Comparison of ENCODE assay signal across 19 cellular contexts in genomic region chr3:46876313-46877300, GRCh38. TPM values are rescaled to one million over a fixed set of nuclear protein-coding genes. Genes with fewer than 3 reads are reported as not detected.
"Had no signal": no experiment of that assay in that cellular context is flagged by ENCODE, and none has a peak within 500 bp of the region (broad histone marks: within the 10 kb centered on the region; RNA-seq: fewer than 3 reads in every experiment).

No MANE protein-coding gene starts in this region.

- H3K9me3 ChIP-seq: lower lobe of right lung, neutrophil, right lobe of liver, suprapubic skin, upper lobe of left lung had no signal

- H3K4me3 ChIP-seq: lower lobe of right lung, right lobe of liver, suprapubic skin, upper lobe of left lung had no signal

- ATAC-seq: activated CD8-positive, alpha-beta T cell treated with anti-CD3 and anti-CD28 coated beads for 36 hours; activated T-cell treated with anti-CD3 and anti-CD28 coated beads, Interleukin-2, amount 50 U/mL, for 4 hours; esophagus mucosa; lower lobe of right lung; right lobe of liver had no signal

- H3K36me3 ChIP-seq: lower lobe of right lung, neutrophil, right lobe of liver, suprapubic skin, upper lobe of left lung had no signal

- DNase-seq: activated B cell treated with CpG ODN at 0.5 μM for 24 hours; activated CD4-positive, alpha-beta T cell treated with anti-CD3 and anti-CD28 coated beads for 48 hours; activated CD8-positive, alpha-beta T cell treated with anti-CD3 and anti-CD28 coated beads for 36 hours; activated effector memory CD4-positive, alpha-beta T cell treated with Interleukin-2 at 50 U/mL for 16 hours; activated naive CD4-positive, alpha-beta T cell treated with anti-CD3 and anti-CD28 coated beads, Interleukin-2, amount 50 U/mL, for 16 hours; activated T-cell treated with anti-CD3 and anti-CD28 coated beads, Interleukin-2, amount 50 U/mL, for 4 hours; caudate nucleus; hippocampal formation; kidney glomerular epithelial cell; lower lobe of right lung; naive B cell; right lobe of liver had no signal

- H3K27ac ChIP-seq: lower lobe of right lung, neutrophil, right lobe of liver, suprapubic skin, upper lobe of left lung had no signal

- H3K27me3 ChIP-seq: right lobe of liver had no signal

- FAIRE-seq: colon, TTC549 had no signal

RNA-seq across cellular contexts. Expression of gene PTH1R, which starts 0.9 kb away (rescaled TPM):
- total RNA-seq: activated B cell treated with CpG ODN at 0.5 μM for 24 hours; activated CD8-positive, alpha-beta T cell treated with anti-CD3 and anti-CD28 coated beads for 36 hours; activated T-cell treated with anti-CD3 and anti-CD28 coated beads, Interleukin-2, amount 50 U/mL, for 4 hours; T-helper 2 cell treated with Interferon-gamma antibody and Interleukin-4, amounts not matched to agents 100 ng/mL and 5 ng/mL, for 36 hours had no signal

RNA-seq across cellular contexts. Expression of gene MYL3, which starts 13.4 kb away (rescaled TPM):
- total RNA-seq: activated B cell treated with CpG ODN at 0.5 μM for 24 hours; activated CD8-positive, alpha-beta T cell treated with anti-CD3 and anti-CD28 coated beads for 36 hours; activated T-cell treated with anti-CD3 and anti-CD28 coated beads, Interleukin-2, amount 50 U/mL, for 4 hours; T-helper 2 cell treated with Interferon-gamma antibody and Interleukin-4, amounts not matched to agents 100 ng/mL and 5 ng/mL, for 36 hours had no signal
